In genomic region chr2:68772109-68772508, GRCh38 we compare ENCODE assay signal across 16 cellular contexts. TPM values are rescaled to one million over a fixed set of nuclear protein-coding genes. Genes with fewer than 3 reads are reported as not detected.
DNase-seq lines count a peak whose midpoint lies in the region; ATAC-seq and TF ChIP-seq lines count a peak whose summit lies in the region.
"Had no signal": no experiment of that assay in that cellular context is flagged by ENCODE, and none has a peak within 500 bp of the region (broad histone marks: within the 10 kb centered on the region; RNA-seq: fewer than 3 reads in every experiment).

No MANE protein-coding gene starts in this region.

- no peak for TF ChIP-seq CTCF in CD4-positive, alpha-beta T cell (IDR thresholded peaks at IDR 0.05)
- TF ChIP-seq CTCF in IMR-90 (conservative IDR thresholded peaks at IDR 0.05; ENCODE audit: low read depth, low read length) (no peak), psoas muscle (IDR thresholded peaks at IDR 0.05) (no peak)

- BruUV-seq in IMR-90 (replicated peaks; lab: Mats Ljungman, UMichigan), result no TSS peak

- whole genome bisulfite sequencing in IMR-90 (ENCODE audit: extremely low coverage in 2 of 2, insufficient read length in 1 of 2), 2 experiments, result no CpG with 5 or more reads among the region's 2 CpGs
- 92 to 100% (median 98%) methylated on average over 2 of the region's 2 CpGs for WGBS in psoas muscle, 3 donors

- no peak overlapping the region for H3K56ac ChIP-seq in IMR-90 (ENCODE audit: extremely low read depth, insufficient read depth, low read length)

- H2BK120ac ChIP-seq in IMR-90 (ENCODE audit: low read depth, low read length), result no peak overlapping the region

- DNase-seq in CD4-positive, alpha-beta T cell, result no peak
- DNase-seq in IMR-90 (no peak), psoas muscle (no peak), NCI-H2196 (lab: John Stamatoyannopoulos, UW; ENCODE audit: unreplicated experiment) (no peak), caudate nucleus (lab: John Stamatoyannopoulos, UW) (no peak)
- DNase-seq: body of pancreas, GDM1, H9, MM.1S, NCI-H2227 treated with DMSO at 0.1 percent for 48 hours, PC-9, retina, substantia nigra had no signal

- H2BK15ac ChIP-seq in IMR-90 (ENCODE audit: low read depth, low read length), result 0 out of 3 replicates have a peak overlapping the region, but pooled peaks have one; percentile 25

- no peak overlapping the region for H3K18ac ChIP-seq in IMR-90 (ENCODE audit: low read depth, low read length)

- no peak overlapping the region for H2BK5ac ChIP-seq in IMR-90 (ENCODE audit: low read depth, low read length, poor library complexity, severe bottlenecking)

- H2AK9ac ChIP-seq in IMR-90 (replicated peaks; ENCODE audit: low read depth, low read length, poor library complexity), result no peak overlapping the region

- H3K27me3 ChIP-seq in CD4-positive, alpha-beta T cell (ENCODE audit: control insufficient read depth, insufficient read depth, low read length), result no peaks in the 10 kb centered on the region
- H3K27me3 ChIP-seq in IMR-90 (ENCODE audit: control insufficient read depth, insufficient read depth, low read length) (no peaks in the 10 kb centered on the region), psoas muscle (ENCODE audit: insufficient read depth in 3 of 3, low read length in 2 of 3) (no peaks in the 10 kb centered on the region)
- H3K27me3 ChIP-seq: body of pancreas had no signal

- ATAC-seq in CD4-positive, alpha-beta T cell (ENCODE audit: poor library complexity), result no peak
- ATAC-seq in IMR-90 (ENCODE audit: low read depth), result no peak
- ATAC-seq in psoas muscle, result no peak
- ATAC-seq in activated CD4-positive, CD25-positive, alpha-beta regulatory T cell treated with anti-CD3 and anti-CD28 coated beads, Interleukin-2, amount 50 U/mL, for 24 hours, result no peak
- ATAC-seq: body of pancreas had no signal

- H3K4me1 Mint-ChIP-seq in CD4-positive, alpha-beta T cell (ENCODE audit: low read depth), result peaks cover 98% of the 10 kb centered on the region
- peaks cover 98% of the 10 kb centered on the region for H3K4me1 Mint-ChIP-seq in activated naive CD8-positive, alpha-beta T cell (ENCODE audit: low read depth)

- H4K5ac ChIP-seq in IMR-90 (ENCODE audit: low read depth, low read length), result no peak overlapping the region

- TF ChIP-seq POLR2A in IMR-90 (IDR thresholded peaks at IDR 0.05; ENCODE audit: low read depth, low read length), result no peak

- no peaks in the 10 kb centered on the region for H4K20me1 ChIP-seq in IMR-90 (ENCODE audit: insufficient read depth, low read length)

- no peaks in the 10 kb centered on the region for H3K9me3 Mint-ChIP-seq in CD4-positive, alpha-beta T cell
- H3K9me3 Mint-ChIP-seq in activated naive CD8-positive, alpha-beta T cell (ENCODE audit: low read depth), result no peaks in the 10 kb centered on the region
- H3K9me3 Mint-ChIP-seq: H9 had no signal

- H3K23ac ChIP-seq in IMR-90 (ENCODE audit: low read depth, low read length), result no peak overlapping the region

- in situ Hi-C loops in IMR-90 (cut with MboI; ENCODE audit: low sequenced_read_pairs), result no loop called here

- no peak overlapping the region for H2AK5ac ChIP-seq in IMR-90 (ENCODE audit: low read depth, low read length)

- dilution Hi-C loops in IMR-90 (cut with HindIII; ENCODE audit: low sequenced_read_pairs, unreplicated experiment), result no loop called here

- H3K4me3 ChIP-seq in IMR-90 (ENCODE audit: insufficient read depth, low read depth, low read length) (no peak overlapping the region), psoas muscle (no peak overlapping the region)
- H3K4me3 ChIP-seq: body of pancreas, PC-9 had no signal

- POLR2A ChIA-PET in CD4-positive, alpha-beta T cell (lab: Charles Lee), result interaction anchor here (1.2 to 10.8 kb wide), 5 partner anchors 8 to 56 kb away, joined by 3 to 238 read pairs (median 11); no protein-coding TSS in a partner anchor
- POLR2A ChIA-PET in IMR-90 (lab: Charles Lee; ENCODE audit: unreplicated experiment), result no interaction called here

- CTCF ChIA-PET in CD4-positive, alpha-beta T cell (lab: Charles Lee), result interaction anchor here (1.3 to 5.8 kb wide), 3 partner anchors 19 to 21 kb away, joined by 4 to 40 read pairs (median 25); no protein-coding TSS in a partner anchor
- CTCF ChIA-PET in IMR-90 (lab: Yijun Ruan, JAX), result no interaction called here

- H3K27me3 Mint-ChIP-seq in CD4-positive, alpha-beta T cell, result no peaks in the 10 kb centered on the region
- H3K27me3 Mint-ChIP-seq in activated naive CD8-positive, alpha-beta T cell, result no peaks in the 10 kb centered on the region

- no peaks in the 10 kb centered on the region for H3K79me1 ChIP-seq in IMR-90 (ENCODE audit: low read depth in 1 of 2, low read length in 2 of 2)

- H3K36me3 Mint-ChIP-seq in CD4-positive, alpha-beta T cell (ENCODE audit: low read depth), result peaks cover 48% of the 10 kb centered on the region
- peaks cover 24% of the 10 kb centered on the region for H3K36me3 Mint-ChIP-seq in activated naive CD8-positive, alpha-beta T cell

- no peak overlapping the region for H3K9ac ChIP-seq in IMR-90 (ENCODE audit: low read depth, low read length)

- H3K9me3 ChIP-seq in CD4-positive, alpha-beta T cell (ENCODE audit: control insufficient read depth, low read length), result no peaks in the 10 kb centered on the region
- H3K9me3 ChIP-seq in IMR-90 (ENCODE audit: control insufficient read depth, insufficient read depth, low read length) (no peaks in the 10 kb centered on the region), psoas muscle (no peaks in the 10 kb centered on the region)
- H3K9me3 ChIP-seq: body of pancreas had no signal

- no peak overlapping the region for H2BK20ac ChIP-seq in IMR-90 (ENCODE audit: low read depth, low read length)

- intact Hi-C loops in CD4-positive, alpha-beta T cell (cut with DNase I, micrococcal nuclease), result no loop called here
- intact Hi-C loops in IMR-90 (cut with micrococcal nuclease), result no loop called here
- intact Hi-C loops in psoas muscle (cut with DNase I), result loop anchor here in 1 of 2 donors (5.0 kb wide), 1 partner anchor 60 kb away; no protein-coding TSS in a partner anchor

- H3K4me2 ChIP-seq in IMR-90 (ENCODE audit: low read depth, low read length), result no peak overlapping the region
- H3K4me2 ChIP-seq: PC-9 had no signal

- no peak for TF ChIP-seq RAD21 in IMR-90 (IDR thresholded peaks at IDR 0.05; ENCODE audit: low read length)

- H3K36me3 ChIP-seq in IMR-90 (ENCODE audit: control insufficient read depth, insufficient read depth, low read length) (no peaks in the 10 kb centered on the region), psoas muscle (ENCODE audit: insufficient read depth in 1 of 2, low read depth in 1 of 2) (no peaks in the 10 kb centered on the region)

- H3K4me3 Mint-ChIP-seq in CD4-positive, alpha-beta T cell, result peak overlapping the region; percentile 88
- H3K4me3 Mint-ChIP-seq in activated naive CD8-positive, alpha-beta T cell, result peak overlapping the region; percentile 67
- H3K4me3 Mint-ChIP-seq: H9 had no signal

- H4K8ac ChIP-seq in IMR-90 (ENCODE audit: low read depth in 2 of 2, low read length in 2 of 2), result no peak overlapping the region

- H3K4ac ChIP-seq in IMR-90 (ENCODE audit: low read depth, low read length), result no peak overlapping the region

- H3K9me1 ChIP-seq in IMR-90 (ENCODE audit: insufficient read depth, low read length), result peaks cover 18% of the 10 kb centered on the region

- no peak overlapping the region for H4K91ac ChIP-seq in IMR-90 (ENCODE audit: insufficient read depth, low read depth, low read length)

- H3K4me1 ChIP-seq in IMR-90 (ENCODE audit: control insufficient read depth, insufficient read depth, low read length), result peaks cover 25% of the 10 kb centered on the region
- peaks cover 7% of the 10 kb centered on the region for H3K4me1 ChIP-seq in psoas muscle

- H3K27ac Mint-ChIP-seq in CD4-positive, alpha-beta T cell, result peak overlapping the region; percentile 94
- peak overlapping the region; percentile 99 for H3K27ac Mint-ChIP-seq in activated naive CD8-positive, alpha-beta T cell
- H3K27ac Mint-ChIP-seq: H9 had no signal

- no peak overlapping the region for H3K14ac ChIP-seq in IMR-90 (replicated peaks; ENCODE audit: low read depth, low read length)

- no peak overlapping the region for H2AFZ ChIP-seq in IMR-90 (replicated peaks; ENCODE audit: low read length, poor library complexity)
- H2AFZ ChIP-seq: PC-9 had no signal

- H3K27ac ChIP-seq in CD4-positive, alpha-beta T cell (ENCODE audit: low read depth, low read length), result peak overlapping the region; percentile 93
- H3K27ac ChIP-seq in IMR-90 (ENCODE audit: insufficient read depth, low read length) (no peak overlapping the region), psoas muscle (peak overlapping the region; percentile 64), caudate nucleus (ENCODE audit: low read depth, low read length) (no peak overlapping the region)
- H3K27ac ChIP-seq: body of pancreas, PC-9 had no signal

TF ChIP-seq in IMR-90, 13 proteins besides CTCF, POLR2A, EP300 and RAD21:
- TF ChIP-seq NFE2L2 (IDR thresholded peaks at IDR 0.05; ENCODE audit: low read depth, low read length) (no peak), MAZ (IDR thresholded peaks at IDR 0.05; ENCODE audit: borderline replicate concordance, low read depth, low read length) (no peak), CHD1 (IDR thresholded peaks at IDR 0.05; ENCODE audit: low read depth, low read length) (no peak), RFX5 (IDR thresholded peaks at IDR 0.05; ENCODE audit: low read depth, low read length) (no peak), SMC3 (IDR thresholded peaks at IDR 0.05; ENCODE audit: low read depth, low read length) (no peak), FOS (IDR thresholded peaks at IDR 0.05; ENCODE audit: low read depth, low read length) (no peak), MXI1 (IDR thresholded peaks at IDR 0.05; ENCODE audit: borderline replicate concordance, low read depth, low read length) (no peak), BHLHE40 (IDR thresholded peaks at IDR 0.05; ENCODE audit: low read depth, low read length) (no peak), CEBPB (IDR thresholded peaks at IDR 0.05; ENCODE audit: low read depth, low read length) (no peak), USF2 (IDR thresholded peaks at IDR 0.05; ENCODE audit: low read depth, low read length) (no peak), MAFK (IDR thresholded peaks at IDR 0.05; ENCODE audit: low read depth, low read length) (no peak)

RNA-seq across cellular contexts. Expression of gene ARHGAP25, which starts 37.5 kb away (rescaled TPM):
- total RNA-seq in CD4-positive, alpha-beta T cell, result 10 to 100 TPM; 39.3 to 41.8 TPM
- 0.28 and 0.36 TPM in 2 replicates for total RNA-seq in IMR-90 (2012; rRNA removed)
- 0.27 and 0.29 TPM in 2 replicates for polyA plus RNA-seq in IMR-90 (2012; rRNA removed)
- polyA plus RNA-seq in IMR-90 (2012; cell fraction: cytosol; rRNA removed), result 0.24 and 0.30 TPM in 2 replicates
- polyA plus RNA-seq in IMR-90 (2012; cell fraction: nucleus; rRNA removed; ENCODE audit: low replicate concordance), result 0.14 and 0.45 TPM in 2 replicates
- total RNA-seq in psoas muscle, result 1 to 10 TPM; 1.8 to 4.8 (median 2.2) TPM
- polyA plus RNA-seq in psoas muscle, result 1 to 10 TPM; 1.1 to 1.9 (median 1.6) TPM
- total RNA-seq: myocyte, PC-9 had no signal

Comparison
In these comparisons a context has a peak if more than half of its experiments do, and no peak if none do; other contexts are left out.
1. H3K27ac ChIP-seq: peak in CD4-positive, alpha-beta T cell (single experiment) and psoas muscle (single experiment); none in IMR-90 (single experiment) and caudate nucleus (single experiment).
2. RNA of gene ARHGAP25, which starts 37.5 kb away (total RNA-seq): 39.3 to 41.8 TPM in CD4-positive, alpha-beta T cell; 1.8 to 4.8 TPM in psoas muscle and 0.28 to 0.36 TPM in IMR-90; every median in the first group is over 4 times any median in the second.